ENCODE assay signal across 8 cellular contexts in genomic region chr22:40177738-40178416, GRCh38. TPM values are rescaled to one million over a fixed set of nuclear protein-coding genes. Genes with fewer than 3 reads are reported as not detected.
DNase-seq lines count a peak whose midpoint lies in the region; ATAC-seq and TF ChIP-seq lines count a peak whose summit lies in the region.

TNRC6B (plus strand) TSS chr22:40177925; CDS start chr22:40178136, 211 bp downstream.

- peaks cover 0 to 66% of the 10 kb centered on the region in 2 donors for H3K4me1 ChIP-seq in right atrium auricular region
- H3K4me1 ChIP-seq in prostate gland (replicated peaks) = peaks cover 8% of the 10 kb centered on the region
- H3K4me1 ChIP-seq in aorta (ENCODE audit: control insufficient read depth in 1 of 2, insufficient read depth in 2 of 2, low read length in 2 of 2) = peaks cover under 1 to 9% of the 10 kb centered on the region in 2 donors

- TF ChIP-seq POLR2A in prostate gland (IDR thresholded peaks at IDR 0.05) = peak; percentile 96

- H3K36me3 ChIP-seq in right atrium auricular region (no peaks in the 10 kb centered on the region), prostate gland (no peaks in the 10 kb centered on the region), aorta (ENCODE audit: control insufficient read depth in 1 of 2, insufficient read depth in 2 of 2, low read length in 1 of 2) (no peaks in the 10 kb centered on the region)

- CTCF ChIA-PET in T-cell (lab: Charles Lee) = interaction anchor here in 1 of 2 donors (0.5 to 1.5 kb wide), 6 partner anchors 25 to 208 kb away, joined by 3 to 12 read pairs (median 4); partner anchors contain the start of gene ADSL

- peaks cover 60 to 67% (median 67%) of the 10 kb centered on the region in 3 donors for H3K4me1 Mint-ChIP-seq in T-cell

- H3K27ac ChIP-seq in right atrium auricular region (peak within 1 kb of the TSS; percentile 76 to 78), prostate gland (peak within 1 kb of the TSS; percentile 61 to 86), aorta (ENCODE audit: low read depth in 1 of 2, low read length in 2 of 2) (peak within 1 kb of the TSS; percentile 24 to 84)

- in situ Hi-C loops in GM13977 (cut with MboI; ENCODE audit: low pct_unique_long_range_greater_than_20kb, low sequenced_read_pairs, unreplicated experiment) = no loop called here

- WGBS in prostate gland = 0% methylated on average over 10 of the region's 10 CpGs
- WGBS in aorta, 2 donors = 0 to 1% methylated on average over 10 of the region's 10 CpGs

- TF ChIP-seq CTCF in GM13977 (IDR thresholded peaks at IDR 0.05; ENCODE audit: extremely low read depth, insufficient read depth, missing control alignments) (no peak), right atrium auricular region (IDR thresholded peaks at IDR 0.05) (no peak), prostate gland (IDR thresholded peaks at IDR 0.05) (peak in 1 of 4 experiments; percentile 14)

- ATAC-seq in HG02852 (IDR thresholded peaks at IDR 0.05; ENCODE audit: unreplicated experiment) = peak; percentile 87
- peak; percentile 84 to 92 (median 90) for ATAC-seq in T-cell (replicated peaks in 1 of 4)
- peak; percentile 96 for ATAC-seq in aorta (ENCODE audit: low FRiP score)

- H3K9me3 Mint-ChIP-seq in T-cell = no peaks in the 10 kb centered on the region

- H3K27me3 Mint-ChIP-seq in T-cell = no peaks in the 10 kb centered on the region

- H3K4me3 ChIP-seq in right atrium auricular region = peak within 1 kb of the TSS; percentile 62 to 68
- H3K4me3 ChIP-seq in prostate gland = peak within 1 kb of the TSS; percentile 48 to 50
- H3K4me3 ChIP-seq in aorta (ENCODE audit: low read length in 2 of 2) = peak within 1 kb of the TSS; percentile 89 to 98

- H3K36me3 Mint-ChIP-seq in T-cell = no peaks in the 10 kb centered on the region

- H3K9me3 ChIP-seq in right atrium auricular region (no peaks in the 10 kb centered on the region), prostate gland (no peaks in the 10 kb centered on the region), aorta (ENCODE audit: control insufficient read depth, low read length) (no peaks in the 10 kb centered on the region)

- peak; percentile 80 for DNase-seq in GM13977 (ENCODE audit: low spot score)
- DNase-seq in NCI-H146 (lab: John Stamatoyannopoulos, UW) = peak; percentile 90
- DNase-seq in T-cell = peak; percentile 31 to 87 (median 72)
- DNase-seq in anterior cingulate cortex (lab: John Stamatoyannopoulos, UW) = peak in 54 of 58 donors; percentile 14 to 98 (median 74)
- peak; percentile 87 for DNase-seq in right atrium auricular region (ENCODE audit: low spot score)
- DNase-seq in prostate gland (ENCODE audit: low spot score) = peak; percentile 92
- DNase-seq in aorta = peak in 1 of 2 donors; percentile 79

- intact Hi-C loops in prostate gland (cut with DNase I) (loop anchor here (5.0 to 10.0 kb wide), 4 partner anchors 97 to 169 kb away; partner anchors contain the start of gene ADSL), aorta (cut with DNase I) (loop anchor here in 1 of 2 donors (1.0 to 5.0 kb wide), 2 partner anchors 99 to 134 kb away; no protein-coding TSS in a partner anchor)

- H3K27ac Mint-ChIP-seq in T-cell = peak within 1 kb of the TSS; percentile 91

- H3K4me3 Mint-ChIP-seq in T-cell = peak within 1 kb of the TSS; percentile 76 to 92 (median 86)

- POLR2A ChIA-PET in T-cell (lab: Charles Lee) = interaction anchor here (0.5 to 1.5 kb wide), 11 partner anchors 12 to 680 kb away, joined by 3 to 13 read pairs (median 3); partner anchors contain the start of gene MRTFA (in 1 of the 2)

- no peaks in the 10 kb centered on the region for H3K27me3 ChIP-seq in right atrium auricular region
- H3K27me3 ChIP-seq in prostate gland (replicated peaks; ENCODE audit: insufficient read depth) = no peaks in the 10 kb centered on the region
- H3K27me3 ChIP-seq in aorta (ENCODE audit: control insufficient read depth in 1 of 2, insufficient read depth in 2 of 2, low read length in 1 of 2) = no peaks in the 10 kb centered on the region

RNA-seq across cellular contexts. Expression of gene TNRC6B, which starts in this region (rescaled TPM):
- total RNA-seq in T-cell (100 to 1,000 TPM; 122 to 173 (median 143) TPM), right atrium auricular region (10 to 100 TPM; 25.0 to 27.1 TPM), prostate gland (100 to 1,000 TPM in 1 of 2 donors, 10 to 100 TPM in 1; 43.8 to 118 TPM), aorta (10 to 100 TPM; 81.8 to 85.0 TPM)
- polyA plus RNA-seq in aorta = 10 to 100 TPM in 1 of 2 donors, 1 to 10 TPM in 1; 2.0 to 10.1 TPM
